Comparison of ENCODE assay signal across 19 cellular contexts in the genomic region with DNA sequence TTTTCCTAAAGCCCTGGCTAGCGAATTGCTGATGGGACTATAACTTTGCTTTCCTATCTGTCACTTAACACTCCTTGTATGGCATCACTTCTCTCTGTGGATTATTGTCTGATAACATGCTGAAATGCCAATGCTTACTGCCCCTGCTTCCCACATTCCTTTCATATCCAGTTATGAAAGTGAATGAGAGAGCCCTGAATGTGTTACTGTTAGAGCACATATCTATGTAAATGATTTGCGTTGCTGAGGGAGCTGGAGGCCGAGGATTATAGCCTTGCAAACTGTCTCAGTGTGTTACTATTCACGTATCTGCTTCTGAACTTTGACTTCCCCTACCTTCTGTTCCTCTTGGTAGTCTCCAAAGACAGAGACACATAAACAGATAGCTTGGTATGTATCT. TPM values are rescaled to one million over a fixed set of nuclear protein-coding genes. Genes with fewer than 3 reads are reported as not detected.
DNase-seq lines count a peak whose midpoint lies in the region; ATAC-seq, FAIRE-seq and TF ChIP-seq lines count a peak whose summit lies in the region.
"Had no signal": no experiment of that assay in that cellular context is flagged by ENCODE, and none has a peak within 500 bp of the region (broad histone marks: within the 10 kb centered on the region; RNA-seq: fewer than 3 reads in every experiment).

No MANE protein-coding gene starts in this region.

- no peaks in the 10 kb centered on the region for H4K20me1 ChIP-seq in SK-N-SH (ENCODE audit: insufficient read depth)

- CTCF ChIA-PET in SK-N-SH (lab: Yijun Ruan, JAX) = no interaction called here

- no peak overlapping the region for H2AFZ ChIP-seq in SK-N-SH (ENCODE audit: low read depth)

- DNase-seq in SK-N-SH = no peak
- DNase-seq in SK-N-MC (ENCODE audit: low read depth, low spot score) = no peak
- peak; percentile 38 for DNase-seq in iris pigment epithelial cell (ENCODE audit: low read depth)
- peak; percentile 70 for DNase-seq in small intestine
- no peak for DNase-seq in HCEC 1CT
- DNase-seq: 8988T; CD8-positive, alpha-beta memory T cell; DMS79 treated with DMSO at 0.1 percent for 48 hours; NCI-H187 treated with DMSO at 0.1 percent for 48 hours; NCI-H345; Peyer's patch; Right ventricle myocardium superior had no signal

- H3K9me3 ChIP-seq in SK-N-SH (no peaks in the 10 kb centered on the region), SK-N-MC (ENCODE audit: low read depth, low read length) (no peaks in the 10 kb centered on the region), small intestine (ENCODE audit: control insufficient read depth, low read depth) (no peaks in the 10 kb centered on the region)
- H3K9me3 ChIP-seq: BLaER1, HAP-1, Peyer's patch had no signal

- no peak for TF ChIP-seq EP300 in SK-N-SH (IDR thresholded peaks at IDR 0.05; ENCODE audit: borderline replicate concordance in 1 of 2, low read depth in 1 of 2, low read length in 1 of 2)

- H3K79me2 ChIP-seq in SK-N-SH (ENCODE audit: insufficient read depth) = peaks cover 4% of the 10 kb centered on the region; the same call in 1 of the 2 replicates

- H3K27ac ChIP-seq in SK-N-SH (ENCODE audit: low read depth in 2 of 2, low read length in 1 of 2) (no peak overlapping the region; a peak in 1 of 4 replicates), SK-N-MC (peak overlapping the region; percentile 44; the same call in 1 of the 2 replicates), small intestine (ENCODE audit: low read depth in 1 of 2, low read length in 1 of 2) (no peak overlapping the region)
- H3K27ac ChIP-seq: BLaER1, HL-60, Peyer's patch had no signal

- H3K4me3 ChIP-seq in SK-N-SH (ENCODE audit: low read depth in 2 of 2, low read length in 1 of 2) (no peak overlapping the region), SK-N-MC (no peak overlapping the region), small intestine (ENCODE audit: low read depth in 1 of 2, low read length in 2 of 2) (no peak overlapping the region)
- H3K4me3 ChIP-seq: BLaER1, HAP-1, Peyer's patch had no signal

- FAIRE-seq in small intestine (lab: Jason Lieb, UNC) = no peak
- FAIRE-seq: HTR-8/SVneo had no signal

- 91% methylated on average over 4 of the region's 4 CpGs for WGBS in SK-N-SH (ENCODE audit: low lambda C conversion rate)
- 31 to 66% (median 41%) methylated on average over 4 of the region's 4 CpGs for WGBS in small intestine, 3 donors

- H3K36me3 ChIP-seq in SK-N-SH (replicated peaks in 1 of 2; ENCODE audit: control insufficient read depth in 1 of 2, insufficient read depth in 2 of 2, low read length in 1 of 2) (peaks cover 0 to 7% of the 10 kb centered on the region in 2 experiments), SK-N-MC (ENCODE audit: insufficient read depth, low read length) (peaks cover 1% of the 10 kb centered on the region; the same call in 1 of the 2 replicates), small intestine (ENCODE audit: control insufficient read depth in 2 of 2, insufficient read depth in 2 of 2, low read length in 2 of 2) (no peaks in the 10 kb centered on the region)
- H3K36me3 ChIP-seq: HAP-1, Peyer's patch had no signal

- peak; percentile 20; the same call in 1 of the 3 replicates for ATAC-seq in SK-N-SH treated with all-trans-retinoic acid at 6 μM for 48 hours
- ATAC-seq in GM21423 (IDR thresholded peaks at IDR 0.05; ENCODE audit: unreplicated experiment) = no peak
- ATAC-seq in HG03460 (IDR thresholded peaks at IDR 0.05; ENCODE audit: unreplicated experiment) = no peak

- no peak overlapping the region for H3K4me2 ChIP-seq in SK-N-SH
- H3K4me2 ChIP-seq: BLaER1 had no signal

- no peak for TF ChIP-seq CTCF in SK-N-SH (IDR thresholded peaks at IDR 0.05)

- H3K4me1 ChIP-seq in SK-N-SH (ENCODE audit: control insufficient read depth in 1 of 2, insufficient read depth in 2 of 2, low read depth in 1 of 2, low read length in 1 of 2) = peaks cover 0 to 13% of the 10 kb centered on the region in 2 experiments; a peak in 3 of 4 replicates
- peaks cover 3 to 9% of the 10 kb centered on the region in 2 donors for H3K4me1 ChIP-seq in small intestine (ENCODE audit: control insufficient read depth in 2 of 2, insufficient read depth in 1 of 2, low read depth in 1 of 2, low read length in 1 of 2)
- H3K4me1 ChIP-seq: BLaER1, HAP-1 had no signal

- no peaks in the 10 kb centered on the region for H3K27me3 ChIP-seq in SK-N-SH (ENCODE audit: insufficient read depth)
- no peaks in the 10 kb centered on the region for H3K27me3 ChIP-seq in small intestine (ENCODE audit: control insufficient read depth in 2 of 2, insufficient read depth in 2 of 2, low read length in 2 of 2)
- H3K27me3 ChIP-seq: BLaER1, Peyer's patch had no signal

- no peaks in the 10 kb centered on the region for H3K9me2 ChIP-seq in SK-N-SH

- POLR2A ChIA-PET in SK-N-SH (lab: Yijun Ruan, JAX) = no interaction called here

- H3K9ac ChIP-seq in SK-N-SH = no peak overlapping the region
- no peak overlapping the region for H3K9ac ChIP-seq in SK-N-MC (ENCODE audit: insufficient read length)
- H3K9ac ChIP-seq: BLaER1 had no signal

- peaks cover 4% of the 10 kb centered on the region for H3F3A ChIP-seq in SK-N-SH (replicated peaks; ENCODE audit: insufficient read depth)

- TF ChIP-seq RAD21 in SK-N-SH (IDR thresholded peaks at IDR 0.05; ENCODE audit: low read length) = no peak

TF ChIP-seq in SK-N-SH treated with all-trans-retinoic acid at 6 μM for 48 hours, 23 proteins besides CTCF, POLR2A, EP300 and RAD21:
- no peak for TF ChIP-seq ZNF8 (CRISPR knock-in tag; IDR thresholded peaks at IDR 0.05)
- TF ChIP-seq SNAI2 (CRISPR knock-in tag; IDR thresholded peaks at IDR 0.05) = no peak
- TF ChIP-seq PPARA (CRISPR knock-in tag; IDR thresholded peaks at IDR 0.05; ENCODE audit: borderline replicate concordance) = no peak
- no peak for TF ChIP-seq ESRRG (CRISPR knock-in tag; IDR thresholded peaks at IDR 0.05)
- no peak for TF ChIP-seq ZNF70 (CRISPR knock-in tag; IDR thresholded peaks at IDR 0.05)
- no peak for TF ChIP-seq TOX (CRISPR knock-in tag; IDR thresholded peaks at IDR 0.05; ENCODE audit: borderline replicate concordance)
- TF ChIP-seq RARB (CRISPR knock-in tag; IDR thresholded peaks at IDR 0.05) = no peak
- TF ChIP-seq CREB5 (CRISPR knock-in tag; IDR thresholded peaks at IDR 0.05; ENCODE audit: low read depth) = no peak
- no peak for TF ChIP-seq ZC3H10 (CRISPR knock-in tag; IDR thresholded peaks at IDR 0.05)

TF ChIP-seq in SK-N-SH, 30 proteins besides CTCF, POLR2A, EP300 and RAD21 (continues in another document):
- no peak for TF ChIP-seq SIN3A (IDR thresholded peaks at IDR 0.05; ENCODE audit: borderline replicate concordance, low read depth, low read length)
- TF ChIP-seq TCF12 (IDR thresholded peaks at IDR 0.05) = no peak
- TF ChIP-seq, protein P1, sequence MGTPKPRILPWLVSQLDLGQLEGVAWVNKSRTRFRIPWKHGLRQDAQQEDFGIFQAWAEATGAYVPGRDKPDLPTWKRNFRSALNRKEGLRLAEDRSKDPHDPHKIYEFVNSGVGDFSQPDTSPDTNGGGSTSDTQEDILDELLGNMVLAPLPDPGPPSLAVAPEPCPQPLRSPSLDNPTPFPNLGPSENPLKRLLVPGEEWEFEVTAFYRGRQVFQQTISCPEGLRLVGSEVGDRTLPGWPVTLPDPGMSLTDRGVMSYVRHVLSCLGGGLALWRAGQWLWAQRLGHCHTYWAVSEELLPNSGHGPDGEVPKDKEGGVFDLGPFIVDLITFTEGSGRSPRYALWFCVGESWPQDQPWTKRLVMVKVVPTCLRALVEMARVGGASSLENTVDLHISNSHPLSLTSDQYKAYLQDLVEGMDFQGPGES (IDR thresholded peaks at IDR 0.05; ENCODE audit: low read depth, low read length) = no peak
- no peak for TF ChIP-seq RXRA (IDR thresholded peaks at IDR 0.05; ENCODE audit: borderline replicate concordance, low read depth)
- TF ChIP-seq FOSL2 (IDR thresholded peaks at IDR 0.05; ENCODE audit: borderline replicate concordance, low read depth) = no peak
- no peak for TF ChIP-seq FOXJ3 (CRISPR knock-in tag; IDR thresholded peaks at IDR 0.05)
- TF ChIP-seq RCOR1 (IDR thresholded peaks at IDR 0.05; ENCODE audit: low read length) = no peak
- no peak for TF ChIP-seq ELF1 (IDR thresholded peaks at IDR 0.05)
- TF ChIP-seq MEF2A (IDR thresholded peaks at IDR 0.05; ENCODE audit: borderline replicate concordance, low read depth) = no peak
- no peak for TF ChIP-seq PBX3 (IDR thresholded peaks at IDR 0.05)
- TF ChIP-seq, protein P2, sequence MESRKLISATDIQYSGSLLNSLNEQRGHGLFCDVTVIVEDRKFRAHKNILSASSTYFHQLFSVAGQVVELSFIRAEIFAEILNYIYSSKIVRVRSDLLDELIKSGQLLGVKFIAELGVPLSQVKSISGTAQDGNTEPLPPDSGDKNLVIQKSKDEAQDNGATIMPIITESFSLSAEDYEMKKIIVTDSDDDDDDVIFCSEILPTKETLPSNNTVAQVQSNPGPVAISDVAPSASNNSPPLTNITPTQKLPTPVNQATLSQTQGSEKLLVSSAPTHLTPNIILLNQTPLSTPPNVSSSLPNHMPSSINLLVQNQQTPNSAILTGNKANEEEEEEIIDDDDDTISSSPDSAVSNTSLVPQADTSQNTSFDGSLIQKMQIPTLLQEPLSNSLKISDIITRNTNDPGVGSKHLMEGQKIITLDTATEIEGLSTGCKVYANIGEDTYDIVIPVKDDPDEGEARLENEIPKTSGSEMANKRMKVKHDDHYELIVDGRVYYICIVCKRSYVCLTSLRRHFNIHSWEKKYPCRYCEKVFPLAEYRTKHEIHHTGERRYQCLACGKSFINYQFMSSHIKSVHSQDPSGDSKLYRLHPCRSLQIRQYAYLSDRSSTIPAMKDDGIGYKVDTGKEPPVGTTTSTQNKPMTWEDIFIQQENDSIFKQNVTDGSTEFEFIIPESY (IDR thresholded peaks at IDR 0.05; ENCODE audit: borderline replicate concordance, low read depth) = no peak
- TF ChIP-seq CHD2 (IDR thresholded peaks at IDR 0.05; ENCODE audit: low read length, partially characterized antibody) = no peak
- TF ChIP-seq EZH2phosphoT487 (IDR thresholded peaks at IDR 0.05; ENCODE audit: borderline replicate concordance, low read depth) = no peak

RNA-seq across cellular contexts. Expression of gene POLR1D, which starts 37.8 kb away (rescaled TPM):
- polyA plus RNA-seq in SK-N-SH (2012; rRNA removed) = 143 and 150 TPM in 2 replicates
- 165 and 183 TPM in 2 replicates for polyA plus RNA-seq in SK-N-SH (2012; cell fraction: cytosol; rRNA removed)
- 92.1 and 115 TPM in 2 replicates for polyA plus RNA-seq in SK-N-SH (2012; cell fraction: nucleus; rRNA removed)
- polyA plus RNA-seq in small intestine = 100 to 1,000 TPM; 145 to 192 (median 172) TPM

RNA-seq across cellular contexts. Expression of gene LNX2, which starts 39.1 kb away (rescaled TPM):
- polyA plus RNA-seq in SK-N-SH (2012; rRNA removed) (3.7 and 4.6 TPM in 2 replicates), small intestine (10 to 100 TPM in 2 of 3 donors, 1 to 10 TPM in 1; 9.6 to 21.0 (median 15.4) TPM)
- polyA plus RNA-seq in SK-N-SH (2012; cell fraction: cytosol; rRNA removed) = 4.8 and 5.0 TPM in 2 replicates
- polyA plus RNA-seq in SK-N-SH (2012; cell fraction: nucleus; rRNA removed) = 2.5 and 3.7 TPM in 2 replicates

Comparison
In these comparisons a context has a peak if more than half of its experiments do, and no peak if none do; other contexts are left out.
1. DNase-seq: peak in iris pigment epithelial cell (single experiment) and small intestine (single experiment); none in SK-N-SH (single experiment), SK-N-MC (single experiment) and HCEC 1CT (single experiment).